10 cellular contexts compared by ENCODE assay signal in the genomic region with DNA sequence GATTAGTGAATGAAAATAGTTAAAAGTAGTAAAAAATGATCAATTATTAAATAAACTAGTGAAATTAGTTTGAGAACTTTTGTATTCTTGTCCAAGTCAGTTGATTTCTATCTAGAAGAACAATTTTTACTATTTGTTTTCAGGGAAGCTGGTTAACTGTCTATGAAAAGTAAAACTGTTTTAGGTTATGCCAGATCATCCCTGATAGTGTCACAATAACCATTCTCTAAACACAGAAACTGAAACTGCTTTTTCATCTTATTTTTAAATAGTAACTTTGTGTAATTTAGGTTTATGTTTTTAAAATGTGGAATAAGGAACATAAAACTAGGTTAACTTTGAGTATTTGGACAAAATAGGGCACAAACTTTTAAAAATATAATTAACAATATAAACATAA.
"Had no signal": no experiment of that assay in that cellular context is flagged by ENCODE, and none has a peak within 500 bp of the region (broad histone marks: within the 10 kb centered on the region; RNA-seq: fewer than 3 reads in every experiment).

No MANE protein-coding gene starts in this region.

- H3K4me2 ChIP-seq: GM23338 had no signal

- ATAC-seq: GM23338, HepG2, K562 had no signal

- FAIRE-seq: H1, H54, HepG2, K562 had no signal

- DNase-seq: H9, HCEC 1CT, IMR-90, KG1 had no signal

- H3K27ac ChIP-seq: HL-60 had no signal

- H3K4me3 ChIP-seq: GM23338, K562 had no signal

- H2AFZ ChIP-seq: GM23338 had no signal
